1 cellular context compared by ENCODE assay signal in genomic region chr2:85583667-85584353, GRCh38.
TF ChIP-seq lines count a peak whose summit lies in the region.

No MANE protein-coding gene starts in this region.

TF ChIP-seq in HepG2, 621 proteins besides CTCF, POLR2A, EP300 and RAD21 (continued from another document and continues in another):
- TF ChIP-seq, protein P1, sequence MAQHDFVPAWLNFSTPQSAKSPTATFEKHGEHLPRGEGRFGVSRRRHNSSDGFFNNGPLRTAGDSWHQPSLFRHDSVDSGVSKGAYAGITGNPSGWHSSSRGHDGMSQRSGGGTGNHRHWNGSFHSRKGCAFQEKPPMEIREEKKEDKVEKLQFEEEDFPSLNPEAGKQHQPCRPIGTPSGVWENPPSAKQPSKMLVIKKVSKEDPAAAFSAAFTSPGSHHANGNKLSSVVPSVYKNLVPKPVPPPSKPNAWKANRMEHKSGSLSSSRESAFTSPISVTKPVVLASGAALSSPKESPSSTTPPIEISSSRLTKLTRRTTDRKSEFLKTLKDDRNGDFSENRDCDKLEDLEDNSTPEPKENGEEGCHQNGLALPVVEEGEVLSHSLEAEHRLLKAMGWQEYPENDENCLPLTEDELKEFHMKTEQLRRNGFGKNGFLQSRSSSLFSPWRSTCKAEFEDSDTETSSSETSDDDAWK (CRISPR knock-in tag; IDR thresholded peaks at IDR 0.05): no peak
- no peak; the same call in 1 of the 2 replicates for TF ChIP-seq FLYWCH1 (CRISPR knock-in tag; IDR thresholded peaks at IDR 0.05)
- TF ChIP-seq FOSL2 (CRISPR knock-in tag; IDR thresholded peaks at IDR 0.05): no peak; the same call in 1 of the 2 replicates
- TF ChIP-seq, protein P2, sequence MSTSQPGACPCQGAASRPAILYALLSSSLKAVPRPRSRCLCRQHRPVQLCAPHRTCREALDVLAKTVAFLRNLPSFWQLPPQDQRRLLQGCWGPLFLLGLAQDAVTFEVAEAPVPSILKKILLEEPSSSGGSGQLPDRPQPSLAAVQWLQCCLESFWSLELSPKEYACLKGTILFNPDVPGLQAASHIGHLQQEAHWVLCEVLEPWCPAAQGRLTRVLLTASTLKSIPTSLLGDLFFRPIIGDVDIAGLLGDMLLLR (CRISPR knock-in tag; IDR thresholded peaks at IDR 0.05): no peak
- TF ChIP-seq NFYB (CRISPR knock-in tag; IDR thresholded peaks at IDR 0.05): no peak
- TF ChIP-seq ZNF770 (CRISPR knock-in tag; IDR thresholded peaks at IDR 0.05): no peak
- no peak for TF ChIP-seq ZBTB1 (CRISPR knock-in tag; IDR thresholded peaks at IDR 0.05; ENCODE audit: borderline replicate concordance)
- TF ChIP-seq GRHL1 (CRISPR knock-in tag; conservative IDR thresholded peaks at IDR 0.05): no peak
- no peak for TF ChIP-seq PBX2 (CRISPR knock-in tag; IDR thresholded peaks at IDR 0.05)
- TF ChIP-seq ZNF501 (CRISPR knock-in tag; IDR thresholded peaks at IDR 0.05): peak; percentile 9; the same call in 1 of the 2 replicates
- no peak for TF ChIP-seq FOSL1 (CRISPR knock-in tag; IDR thresholded peaks at IDR 0.05; ENCODE audit: borderline replicate concordance)
- TF ChIP-seq ARNTL (CRISPR knock-in tag; IDR thresholded peaks at IDR 0.05): no peak
- no peak for TF ChIP-seq PTBP1 (IDR thresholded peaks at IDR 0.05; ENCODE audit: low read depth, low read length, poor library complexity, severe bottlenecking)
- TF ChIP-seq CEBPB (IDR thresholded peaks at IDR 0.05; ENCODE audit: borderline replicate concordance, low read depth, low read length): peak; percentile 93
- TF ChIP-seq ZMAT3 (CRISPR knock-in tag; conservative IDR thresholded peaks at IDR 0.05): no peak
- no peak for TF ChIP-seq NFYC (CRISPR knock-in tag; IDR thresholded peaks at IDR 0.05)
- no peak for TF ChIP-seq ATF1 (CRISPR knock-in tag; IDR thresholded peaks at IDR 0.05)
- no peak for TF ChIP-seq SIN3B (IDR thresholded peaks at IDR 0.05; ENCODE audit: low read length)
- TF ChIP-seq, protein P3, sequence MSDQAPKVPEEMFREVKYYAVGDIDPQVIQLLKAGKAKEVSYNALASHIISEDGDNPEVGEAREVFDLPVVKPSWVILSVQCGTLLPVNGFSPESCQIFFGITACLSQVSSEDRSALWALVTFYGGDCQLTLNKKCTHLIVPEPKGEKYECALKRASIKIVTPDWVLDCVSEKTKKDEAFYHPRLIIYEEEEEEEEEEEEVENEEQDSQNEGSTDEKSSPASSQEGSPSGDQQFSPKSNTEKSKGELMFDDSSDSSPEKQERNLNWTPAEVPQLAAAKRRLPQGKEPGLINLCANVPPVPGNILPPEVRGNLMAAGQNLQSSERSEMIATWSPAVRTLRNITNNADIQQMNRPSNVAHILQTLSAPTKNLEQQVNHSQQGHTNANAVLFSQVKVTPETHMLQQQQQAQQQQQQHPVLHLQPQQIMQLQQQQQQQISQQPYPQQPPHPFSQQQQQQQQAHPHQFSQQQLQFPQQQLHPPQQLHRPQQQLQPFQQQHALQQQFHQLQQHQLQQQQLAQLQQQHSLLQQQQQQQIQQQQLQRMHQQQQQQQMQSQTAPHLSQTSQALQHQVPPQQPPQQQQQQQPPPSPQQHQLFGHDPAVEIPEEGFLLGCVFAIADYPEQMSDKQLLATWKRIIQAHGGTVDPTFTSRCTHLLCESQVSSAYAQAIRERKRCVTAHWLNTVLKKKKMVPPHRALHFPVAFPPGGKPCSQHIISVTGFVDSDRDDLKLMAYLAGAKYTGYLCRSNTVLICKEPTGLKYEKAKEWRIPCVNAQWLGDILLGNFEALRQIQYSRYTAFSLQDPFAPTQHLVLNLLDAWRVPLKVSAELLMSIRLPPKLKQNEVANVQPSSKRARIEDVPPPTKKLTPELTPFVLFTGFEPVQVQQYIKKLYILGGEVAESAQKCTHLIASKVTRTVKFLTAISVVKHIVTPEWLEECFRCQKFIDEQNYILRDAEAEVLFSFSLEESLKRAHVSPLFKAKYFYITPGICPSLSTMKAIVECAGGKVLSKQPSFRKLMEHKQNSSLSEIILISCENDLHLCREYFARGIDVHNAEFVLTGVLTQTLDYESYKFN (CRISPR knock-in tag; conservative IDR thresholded peaks at IDR 0.05): peak; percentile 49; the same call in 1 of the 2 replicates
- no peak for TF ChIP-seq CCAR2 (optimal IDR thresholded peaks at IDR 0.05; ENCODE audit: low read depth, low read length)
- TF ChIP-seq HNF4A (CRISPR knock-in tag; IDR thresholded peaks at IDR 0.05): no peak; the same call in 1 of the 2 replicates
- no peak for TF ChIP-seq ZHX1 (CRISPR knock-in tag; IDR thresholded peaks at IDR 0.05; ENCODE audit: low read depth)
- no peak for TF ChIP-seq ZBTB21 (CRISPR knock-in tag; IDR thresholded peaks at IDR 0.05)
- TF ChIP-seq, protein P4, sequence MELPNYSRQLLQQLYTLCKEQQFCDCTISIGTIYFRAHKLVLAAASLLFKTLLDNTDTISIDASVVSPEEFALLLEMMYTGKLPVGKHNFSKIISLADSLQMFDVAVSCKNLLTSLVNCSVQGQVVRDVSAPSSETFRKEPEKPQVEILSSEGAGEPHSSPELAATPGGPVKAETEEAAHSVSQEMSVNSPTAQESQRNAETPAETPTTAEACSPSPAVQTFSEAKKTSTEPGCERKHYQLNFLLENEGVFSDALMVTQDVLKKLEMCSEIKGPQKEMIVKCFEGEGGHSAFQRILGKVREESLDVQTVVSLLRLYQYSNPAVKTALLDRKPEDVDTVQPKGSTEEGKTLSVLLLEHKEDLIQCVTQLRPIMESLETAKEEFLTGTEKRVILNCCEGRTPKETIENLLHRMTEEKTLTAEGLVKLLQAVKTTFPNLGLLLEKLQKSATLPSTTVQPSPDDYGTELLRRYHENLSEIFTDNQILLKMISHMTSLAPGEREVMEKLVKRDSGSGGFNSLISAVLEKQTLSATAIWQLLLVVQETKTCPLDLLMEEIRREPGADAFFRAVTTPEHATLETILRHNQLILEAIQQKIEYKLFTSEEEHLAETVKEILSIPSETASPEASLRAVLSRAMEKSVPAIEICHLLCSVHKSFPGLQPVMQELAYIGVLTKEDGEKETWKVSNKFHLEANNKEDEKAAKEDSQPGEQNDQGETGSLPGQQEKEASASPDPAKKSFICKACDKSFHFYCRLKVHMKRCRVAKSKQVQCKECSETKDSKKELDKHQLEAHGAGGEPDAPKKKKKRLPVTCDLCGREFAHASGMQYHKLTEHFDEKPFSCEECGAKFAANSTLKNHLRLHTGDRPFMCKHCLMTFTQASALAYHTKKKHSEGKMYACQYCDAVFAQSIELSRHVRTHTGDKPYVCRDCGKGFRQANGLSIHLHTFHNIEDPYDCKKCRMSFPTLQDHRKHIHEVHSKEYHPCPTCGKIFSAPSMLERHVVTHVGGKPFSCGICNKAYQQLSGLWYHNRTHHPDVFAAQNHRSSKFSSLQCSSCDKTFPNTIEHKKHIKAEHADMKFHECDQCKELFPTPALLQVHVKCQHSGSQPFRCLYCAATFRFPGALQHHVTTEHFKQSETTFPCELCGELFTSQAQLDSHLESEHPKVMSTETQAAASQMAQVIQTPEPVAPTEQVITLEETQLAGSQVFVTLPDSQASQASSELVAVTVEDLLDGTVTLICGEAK (IDR thresholded peaks at IDR 0.05): no peak
- TF ChIP-seq, protein P4 (CRISPR knock-in tag; IDR thresholded peaks at IDR 0.05): no peak
- no peak for TF ChIP-seq FOXP1 (IDR thresholded peaks at IDR 0.05)
- no peak for TF ChIP-seq FOXP1 (CRISPR knock-in tag; IDR thresholded peaks at IDR 0.05)
- peak; percentile 66; the same call in 1 of the 2 replicates for TF ChIP-seq ZNF232 (CRISPR knock-in tag; IDR thresholded peaks at IDR 0.05; ENCODE audit: borderline replicate concordance)
- TF ChIP-seq ATAD3A (CRISPR knock-in tag; IDR thresholded peaks at IDR 0.05): no peak
- no peak for TF ChIP-seq FOXK1 (CRISPR knock-in tag; IDR thresholded peaks at IDR 0.05; ENCODE audit: borderline replicate concordance, low read depth)
- no peak for TF ChIP-seq ZBTB46 (CRISPR knock-in tag; IDR thresholded peaks at IDR 0.05; ENCODE audit: borderline replicate concordance)
- no peak; the same call in 1 of the 2 replicates for TF ChIP-seq ZNF430 (CRISPR knock-in tag; IDR thresholded peaks at IDR 0.05)
